In genomic region chr11:1180947-1181391, GRCh38 we compare ENCODE assay signal across 26 cellular contexts. TPM values are rescaled to one million over a fixed set of nuclear protein-coding genes. Genes with fewer than 3 reads are reported as not detected.
DNase-seq lines count a peak whose midpoint lies in the region; ATAC-seq, FAIRE-seq and TF ChIP-seq lines count a peak whose summit lies in the region.
"Had no signal": no experiment of that assay in that cellular context is flagged by ENCODE, and none has a peak within 500 bp of the region (broad histone marks: within the 10 kb centered on the region; RNA-seq: fewer than 3 reads in every experiment).

No MANE protein-coding gene starts in this region.

- FAIRE-seq in K562 (lab: Jason Lieb, UNC) (no peak), kidney (lab: Jason Lieb, UNC) (no peak)
- FAIRE-seq: A204.1, D721Med, G401.6, GM12878, GM12892, GM18507 had no signal

- BruUV-seq in K562 (replicated peaks; lab: Mats Ljungman, UMichigan) = no TSS peak

- no peak overlapping the region for H3K4me2 ChIP-seq in K562 (ENCODE audit: insufficient read depth, low read length)
- H3K4me2 ChIP-seq: BLaER1 had no signal

- H3K9ac ChIP-seq in K562 (ENCODE audit: insufficient read depth in 1 of 2, low read depth in 2 of 2, low read length in 2 of 2) (no peak overlapping the region; a peak in 1 of 4 replicates), kidney (ENCODE audit: low read length in 2 of 2) (no peak overlapping the region)
- H3K9ac ChIP-seq: BLaER1 had no signal

- H2AFZ ChIP-seq in K562 (ENCODE audit: low read depth, low read length) = no peak overlapping the region

- TF ChIP-seq POLR2A in K562 (conservative IDR thresholded peaks at IDR 0.05) = no peak

- no peak for TF ChIP-seq RAD21 in K562 (CRISPR knock-in tag; conservative IDR thresholded peaks at IDR 0.05 in 1 of 2, IDR thresholded peaks at IDR 0.05 in 1 of 2)

- no peak for TF ChIP-seq EP300 in K562 (IDR thresholded peaks at IDR 0.05; ENCODE audit: low read length)

- TF ChIP-seq CTCF in left ventricle myocardium inferior (IDR thresholded peaks at IDR 0.05; ENCODE audit: borderline replicate concordance) = no peak
- no peak for TF ChIP-seq CTCF in K562 (IDR thresholded peaks at IDR 0.05 in 2 of 3, conservative IDR thresholded peaks at IDR 0.05 in 1 of 3; ENCODE audit: insufficient read depth in 2 of 3, low read depth in 1 of 3, low read length in 3 of 3)
- no peak for TF ChIP-seq CTCF in kidney (IDR thresholded peaks at IDR 0.05; ENCODE audit: borderline replicate concordance, extremely low read depth, insufficient read depth)
- TF ChIP-seq CTCF in GM10248 (IDR thresholded peaks at IDR 0.05; ENCODE audit: control extremely low read depth, extremely low read depth, low read depth, missing control alignments) = no peak

- H3K27me3 ChIP-seq in left ventricle myocardium inferior (ENCODE audit: low read depth) (peaks cover 60% of the 10 kb centered on the region), K562 (ENCODE audit: control insufficient read depth in 2 of 2, insufficient read depth in 2 of 2, low read length in 2 of 2) (peaks cover 0 to 22% of the 10 kb centered on the region in 2 experiments; a peak in 2 of 5 replicates)
- H3K27me3 ChIP-seq: BE2C had no signal

- H3K27ac ChIP-seq in left ventricle myocardium inferior (replicated peaks) = no peak overlapping the region
- no peak overlapping the region for H3K27ac ChIP-seq in K562 (ENCODE audit: extremely low read depth, low read depth, low read length)
- no peak overlapping the region for H3K27ac ChIP-seq in kidney (ENCODE audit: low read depth in 2 of 2, low read length in 2 of 2)
- H3K27ac ChIP-seq: BLaER1 had no signal

- CTCF ChIA-PET in K562 (lab: Yijun Ruan, JAX; ENCODE audit: low intra/inter-chr PET ratio) = no interaction called here
- CTCF ChIA-PET in GM10248 (lab: Yijun Ruan, JAX) = no interaction called here

- H4K20me1 ChIP-seq in K562 (replicated peaks; ENCODE audit: control insufficient read depth, insufficient read depth, low read length) = no peaks in the 10 kb centered on the region
- H4K20me1 ChIP-seq: BLaER1 had no signal

- H3K4me3 ChIP-seq in left ventricle myocardium inferior (no peak overlapping the region), K562 (no peak overlapping the region), kidney (ENCODE audit: low read length in 2 of 2) (no peak overlapping the region)
- H3K4me3 ChIP-seq: BLaER1, GM12878 had no signal

- peak; percentile 15 for DNase-seq in left cardiac atrium
- no peak for DNase-seq in left ventricle myocardium inferior
- no peak for DNase-seq in K562 (ENCODE audit: extremely low read depth in 1 of 4, low spot score in 3 of 4)
- DNase-seq in kidney = peak; percentile 53
- no peak for DNase-seq in GM10248 (ENCODE audit: extremely low spot score)
- DNase-seq in CD1c-positive myeloid dendritic cell (ENCODE audit: extremely low spot score) = no peak
- DNase-seq: 8988T; ACHN; BE2C; C1 segment of cervical spinal cord; Caco-2; Calu3; CD4-positive, alpha-beta T cell; CD8-positive, alpha-beta T cell; DMS79 treated with DMSO at 0.1 percent for 48 hours; GF-D8 had no signal

- intact Hi-C loops in left cardiac atrium (cut with DNase I) (no loop called here), left ventricle myocardium inferior (cut with micrococcal nuclease) (no loop called here), K562 (cut with micrococcal nuclease) (no loop called here), kidney (cut with DNase I) (no loop called here)

- no peak for ATAC-seq in left cardiac atrium
- ATAC-seq in K562 = no peak
- ATAC-seq: CD8-positive, alpha-beta T cell; GM12878 had no signal

- WGBS in K562 (ENCODE audit: insufficient coverage, low coverage, missing lambda C conversion rate) = 9% methylated on average over 28 of the region's 29 CpGs

- no peaks in the 10 kb centered on the region for H3K9me1 ChIP-seq in K562 (ENCODE audit: control insufficient read depth, insufficient read depth, low read length)

- no peaks in the 10 kb centered on the region for H3K36me3 ChIP-seq in left ventricle myocardium inferior
- no peaks in the 10 kb centered on the region for H3K36me3 ChIP-seq in K562 (ENCODE audit: control insufficient read depth, insufficient read depth, low read length)
- H3K36me3 ChIP-seq in kidney (ENCODE audit: control insufficient read depth in 1 of 2, insufficient read depth in 2 of 2, low read length in 2 of 2) = no peaks in the 10 kb centered on the region
- H3K36me3 ChIP-seq: BE2C, BLaER1 had no signal

- no peaks in the 10 kb centered on the region for H3K4me1 ChIP-seq in left ventricle myocardium inferior
- H3K4me1 ChIP-seq in K562 (replicated peaks in 1 of 2; ENCODE audit: control insufficient read depth in 2 of 2, insufficient read depth in 2 of 2, low read length in 2 of 2) = peaks cover 0 to 18% of the 10 kb centered on the region in 2 experiments; a peak in 1 of 5 replicates
- no peaks in the 10 kb centered on the region for H3K4me1 ChIP-seq in kidney (ENCODE audit: control insufficient read depth in 1 of 2, insufficient read depth in 1 of 2, low read depth in 1 of 2, low read length in 2 of 2)
- H3K4me1 ChIP-seq: BE2C, BLaER1, Caco-2 had no signal

- in situ Hi-C loops in K562 (cut with MboI) = no loop called here

- H3K9me3 ChIP-seq in left ventricle myocardium inferior (replicated peaks) (no peaks in the 10 kb centered on the region), K562 (replicated peaks; ENCODE audit: control insufficient read depth, insufficient read depth, low read depth, low read length) (no peaks in the 10 kb centered on the region), kidney (ENCODE audit: control insufficient read depth in 1 of 2, low read length in 2 of 2) (no peaks in the 10 kb centered on the region)
- H3K9me3 ChIP-seq: BE2C, Caco-2 had no signal

- POLR2A ChIA-PET in K562 (lab: Yijun Ruan, JAX) (no interaction called here), GM10248 (lab: Yijun Ruan, JAX) (no interaction called here)

- H3K79me2 ChIP-seq in K562 (ENCODE audit: control insufficient read depth, insufficient read depth, low read length) = no peaks in the 10 kb centered on the region

TF ChIP-seq in K562, 482 proteins besides CTCF, POLR2A, EP300 and RAD21:
- TF ChIP-seq PCBP1 (IDR thresholded peaks at IDR 0.05; ENCODE audit: low read depth, low read length, poor library complexity, severe bottlenecking) (peak; percentile 36), RNF2 (IDR thresholded peaks at IDR 0.05) (no peak)
TF ChIP-seq in K562: peak in this region for 1.

RNA-seq across cellular contexts. Expression of gene MUC5AC, which starts 23.2 kb away (rescaled TPM):
- total RNA-seq in left cardiac atrium = not detected
- total RNA-seq in left ventricle myocardium inferior = not detected
- not detected in 2 replicates for total RNA-seq in K562 (2011; cell fraction: chromatin; rRNA removed; ENCODE audit: low replicate concordance)
- total RNA-seq in K562 (2011; cell fraction: nucleolus; rRNA removed) = not detected in 2 replicates
- not detected in 2 replicates for total RNA-seq in K562 (2011; cell fraction: nucleoplasm; rRNA removed)
- not detected in 2 replicates for total RNA-seq in K562 (2014; rRNA removed)
- not detected in 2 replicates for total RNA-seq in K562 (2014; rRNA removed; fragmentation: Illumina TruSeq; extraction: Trizol)
- total RNA-seq in K562 (2015; rRNA removed; fragmentation: Illumina TruSeq; extraction: Trizol) = not detected in 2 replicates
- total RNA-seq in K562 (2021) = under 0.01 TPM in 1 of 2 replicates, not detected in the other
- not detected in 2 replicates for polyA plus RNA-seq in K562 (2011; rRNA removed)
- polyA plus RNA-seq in K562 (2011; cell fraction: cytosol; rRNA removed) = under 0.01 TPM in 1 of 2 replicates, not detected in the other
- not detected in 2 replicates for polyA plus RNA-seq in K562 (2011; cell fraction: nucleus; rRNA removed)
- under 0.01 TPM in 2 replicates for polyA plus RNA-seq in K562 (2012)
- polyA plus RNA-seq in K562 (2014; fragmentation: Illumina TruSeq; extraction: Trizol) = not detected in 2 replicates
- polyA plus RNA-seq in K562 (2014; fragmentation: Nextera tagmentation; extraction: Ambion mirVana) = not detected
- polyA plus RNA-seq in K562 (2014; rRNA removed) = not detected in 2 replicates
- polyA minus RNA-seq in K562 (2011; rRNA and poly(A)+ RNA removed) = not detected in 2 replicates
- not detected in 2 replicates for polyA minus RNA-seq in K562 (2011; cell fraction: cytosol; rRNA and poly(A)+ RNA removed)
- not detected in 2 replicates for polyA minus RNA-seq in K562 (2011; cell fraction: nucleus; rRNA and poly(A)+ RNA removed)
- total RNA-seq in kidney = 0.03 TPM
- not detected for polyA plus RNA-seq in kidney (ENCODE audit: insufficient read depth, low read depth, low replicate concordance)
- total RNA-seq: A673; CD4-positive, alpha-beta T cell; CD8-positive, alpha-beta T cell; GM12878 had no signal
- polyA plus RNA-seq: CD14-positive monocyte had no signal

RNA-seq across cellular contexts. Expression of gene MUC5B, which starts 41.9 kb away (rescaled TPM):
- total RNA-seq in left cardiac atrium (not detected), left ventricle myocardium inferior (not detected), K562 (2014; rRNA removed) (0.04 TPM in 1 of 2 replicates, not detected in the other), K562 (2014; rRNA removed; fragmentation: Illumina TruSeq; extraction: Trizol) (not detected in 2 replicates), K562 (2015; rRNA removed; fragmentation: Illumina TruSeq; extraction: Trizol) (not detected in 2 replicates), K562 (2021) (0.95 and 1.2 TPM in 2 replicates), kidney (0.38 TPM)
- not detected in 2 replicates for total RNA-seq in K562 (2011; cell fraction: chromatin; rRNA removed; ENCODE audit: low replicate concordance)
- total RNA-seq in K562 (2011; cell fraction: nucleolus; rRNA removed) = not detected in 2 replicates
- not detected in 2 replicates for total RNA-seq in K562 (2011; cell fraction: nucleoplasm; rRNA removed)
- polyA plus RNA-seq in K562 (2011; rRNA removed) (under 0.01 TPM in 1 of 2 replicates, not detected in the other), K562 (2014; fragmentation: Illumina TruSeq; extraction: Trizol) (0.01 TPM in 1 of 2 replicates, not detected in the other), K562 (2014; fragmentation: Nextera tagmentation; extraction: Ambion mirVana) (not detected), K562 (2014; rRNA removed) (0.04 TPM in 1 of 2 replicates, not detected in the other), kidney (ENCODE audit: insufficient read depth, low read depth, low replicate concordance) (not detected)
- polyA plus RNA-seq in K562 (2011; cell fraction: cytosol; rRNA removed) = 0.01 TPM in 2 replicates
- polyA plus RNA-seq in K562 (2011; cell fraction: nucleus; rRNA removed) = not detected in 2 replicates
- 0.03 TPM in 2 replicates for polyA plus RNA-seq in K562 (2012)
- polyA minus RNA-seq in K562 (2011; rRNA and poly(A)+ RNA removed) = not detected in 2 replicates
- polyA minus RNA-seq in K562 (2011; cell fraction: cytosol; rRNA and poly(A)+ RNA removed) = not detected in 2 replicates
- polyA minus RNA-seq in K562 (2011; cell fraction: nucleus; rRNA and poly(A)+ RNA removed) = under 0.01 TPM in 1 of 2 replicates, not detected in the other
- total RNA-seq: A673; Caco-2; CD4-positive, alpha-beta T cell; CD8-positive, alpha-beta T cell had no signal
- polyA plus RNA-seq: AG04450, CD14-positive monocyte, GM12878 had no signal

Comparison
In these comparisons a context has a peak if more than half of its experiments do, and no peak if none do; other contexts are left out.
1. DNase-seq: peak in left cardiac atrium (single experiment) and kidney (single experiment); none in left ventricle myocardium inferior (single experiment), K562 (0 of 4), GM10248 (single experiment) and CD1c-positive myeloid dendritic cell (single experiment).